Comparison of ENCODE assay signal across 1 cellular context in genomic region chr20:50582591-50583234, GRCh38.
TF ChIP-seq lines count a peak whose summit lies in the region.

No MANE protein-coding gene starts in this region.

TF ChIP-seq in HepG2, 621 proteins besides CTCF, POLR2A, EP300 and RAD21:
- TF ChIP-seq ZNF776 (CRISPR knock-in tag; IDR thresholded peaks at IDR 0.05) (no peak), ZFAT (CRISPR knock-in tag; conservative IDR thresholded peaks at IDR 0.05) (0 out of 2 replicates have a peak, but pooled peaks have one; percentile 36), SNAPC2 (CRISPR knock-in tag; IDR thresholded peaks at IDR 0.05) (no peak), AGO2 (optimal IDR thresholded peaks at IDR 0.05; ENCODE audit: low read depth, low read length) (peak; percentile 57), HNRNPH1 (optimal IDR thresholded peaks at IDR 0.05; ENCODE audit: low read depth, low read length) (no peak)
